Comparison of ENCODE assay signal across 18 cellular contexts in genomic region chr3:188001926-188002325, GRCh38.
"Had no signal": no experiment of that assay in that cellular context is flagged by ENCODE, and none has a peak within 500 bp of the region (broad histone marks: within the 10 kb centered on the region; RNA-seq: fewer than 3 reads in every experiment).

No MANE protein-coding gene starts in this region.

- H3K27me3 ChIP-seq: brain microvascular endothelial cell, left lung, thyroid gland had no signal

- DNase-seq: activated CD4-positive, alpha-beta memory T cell treated with anti-CD3 and anti-CD28 coated beads, Interleukin-2, amount 10 ng/mL, durations not matched to agents 7 days and 5 days; activated CD4-positive, alpha-beta T cell treated with anti-CD3 and anti-CD28 coated beads for 36 hours; activated naive CD4-positive, alpha-beta T cell treated with anti-CD3 and anti-CD28 coated beads for 36 hours; activated T-cell treated with anti-CD3 and anti-CD28 coated beads, Interleukin-2, amount 50 U/mL, for 24 hours; aorta; brain microvascular endothelial cell; central memory CD4-positive, alpha-beta T cell; cortex of kidney; left lung; midbrain; retina; stimulated activated CD4-positive, alpha-beta T cell treated with anti-CD3 and anti-CD28 coated beads, Interleukin-2, amount 100 ng/mL, for 24 hours; stimulated activated naive CD4-positive, alpha-beta T cell treated with Interleukin-2 at 50 U/mL for 16 hours; thyroid gland had no signal

- FAIRE-seq: endometrium, frontal cortex, TTC549 had no signal

- H3K36me3 ChIP-seq: brain microvascular endothelial cell, left lung, thyroid gland had no signal

- H3K9me3 ChIP-seq: left lung, thyroid gland had no signal

- H3K4me3 ChIP-seq: left lung, thyroid gland had no signal

- H3K27ac ChIP-seq: brain microvascular endothelial cell, thyroid gland had no signal

- ATAC-seq: activated CD4-positive, alpha-beta T cell treated with anti-CD3 and anti-CD28 coated beads for 36 hours; left lung; WTC11 had no signal
